Comparison of ENCODE assay signal across 24 cellular contexts in the genomic region with DNA sequence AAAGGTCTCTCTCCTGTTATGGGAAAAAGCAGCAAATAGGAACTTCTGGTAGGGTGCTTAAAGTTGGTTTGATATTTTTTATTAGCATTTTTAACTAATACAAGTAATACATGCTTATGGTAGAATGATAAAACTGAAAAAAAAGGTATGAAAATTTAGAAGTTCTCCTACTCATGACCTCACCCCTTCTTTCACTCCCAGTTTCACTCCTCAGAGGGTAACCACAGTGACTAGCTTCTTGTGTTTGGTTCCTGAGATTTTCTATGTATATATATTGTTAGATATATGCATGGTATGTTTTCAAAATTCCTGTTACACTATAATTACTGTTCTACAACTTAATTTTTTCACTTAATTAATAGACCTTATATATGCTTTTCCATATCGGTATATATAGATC.
"Had no signal": no experiment of that assay in that cellular context is flagged by ENCODE, and none has a peak within 500 bp of the region (broad histone marks: within the 10 kb centered on the region; RNA-seq: fewer than 3 reads in every experiment).

No MANE protein-coding gene starts in this region.

- ATAC-seq: activated CD8-positive, alpha-beta T cell treated with anti-CD3 and anti-CD28 coated beads, Interleukin-2, amount 10 ng/mL, durations not matched to agents 7 days and 5 days; activated naive CD4-positive, alpha-beta T cell treated with anti-CD3 and anti-CD28 coated beads, Interleukin-2, amount 50 U/mL, for 72 hours; foreskin keratinocyte; left colon; psoas muscle; right cardiac atrium had no signal

- H3K4me3 Mint-ChIP-seq: activated CD4-positive, alpha-beta T cell treated with anti-CD3 and anti-CD28 coated beads, Interleukin-2, amount 10 ng/mL, durations not matched to agents 7 days and 5 days; activated CD8-positive, alpha-beta T cell treated with anti-CD3 and anti-CD28 coated beads, Interleukin-2, amount 10 ng/mL, durations not matched to agents 7 days and 5 days; activated T-helper 1 cell treated with anti-CD3 and anti-CD28 coated beads, Interleukin-12 subunit alpha, Interleukin-12 subunit beta, Interleukin-2, Interleukin-4 antibody, amounts not matched to agents 30 ng/mL and 10 ng/mL and 1 ng/mL, durations not matched to agents 14 hours and 24 hours and 36 hours; memory B cell; nephron; type B pancreatic cell had no signal

- H3K36me3 Mint-ChIP-seq: activated naive CD4-positive, alpha-beta T cell treated with anti-CD3 and anti-CD28 coated beads, Interleukin-2, amount 50 U/mL, for 72 hours; memory B cell; type B pancreatic cell had no signal

- H3K4me1 ChIP-seq: foreskin keratinocyte, psoas muscle had no signal

- H3K27me3 Mint-ChIP-seq: activated CD4-positive, alpha-beta T cell treated with anti-CD3 and anti-CD28 coated beads, Interleukin-2, amount 10 ng/mL, durations not matched to agents 7 days and 5 days; memory B cell; type B pancreatic cell had no signal

- DNase-seq: activated CD4-positive, alpha-beta T cell treated with anti-CD3 and anti-CD28 coated beads, Interleukin-2, amount 10 ng/mL, durations not matched to agents 7 days and 5 days; activated CD4-positive, CD25-positive, alpha-beta regulatory T cell treated with anti-CD3 and anti-CD28 coated beads, Interleukin-2, amount 50 U/mL, for 72 hours; activated CD8-positive, alpha-beta T cell treated with anti-CD3 and anti-CD28 coated beads, Interleukin-2, amount 10 ng/mL, durations not matched to agents 7 days and 5 days; activated gamma-delta T cell treated with Interleukin-2 at 50 U/mL for 16 hours; aorta; brain microvascular endothelial cell; caudate nucleus; dermis blood vessel endothelial cell; effector CD8-positive, alpha-beta T cell; foreskin keratinocyte; left colon; ovary; psoas muscle; right cardiac atrium; stimulated activated CD4-positive, alpha-beta T cell treated with anti-CD3 and anti-CD28 coated beads, Interleukin-4, amount 100 ng/mL, for 24 hours; stimulated activated naive CD4-positive, alpha-beta T cell treated with Interleukin-2 at 50 U/mL for 16 hours; WERI-Rb-1 had no signal

- H3K9me3 Mint-ChIP-seq: activated T-helper 1 cell treated with anti-CD3 and anti-CD28 coated beads, Interleukin-12 subunit alpha, Interleukin-12 subunit beta, Interleukin-2, Interleukin-4 antibody, amounts not matched to agents 30 ng/mL and 10 ng/mL and 1 ng/mL, durations not matched to agents 14 hours and 24 hours and 36 hours; type B pancreatic cell had no signal

- H3K27me3 ChIP-seq: brain microvascular endothelial cell, foreskin keratinocyte, neutrophil, ovary had no signal

- H3K27ac Mint-ChIP-seq: activated CD4-positive, alpha-beta T cell treated with anti-CD3 and anti-CD28 coated beads, Interleukin-2, amount 10 ng/mL, durations not matched to agents 7 days and 5 days; activated CD8-positive, alpha-beta T cell treated with anti-CD3 and anti-CD28 coated beads, Interleukin-2, amount 10 ng/mL, durations not matched to agents 7 days and 5 days; activated naive CD4-positive, alpha-beta T cell treated with anti-CD3 and anti-CD28 coated beads, Interleukin-2, amount 50 U/mL, for 72 hours; activated T-helper 1 cell treated with anti-CD3 and anti-CD28 coated beads, Interleukin-12 subunit alpha, Interleukin-12 subunit beta, Interleukin-2, Interleukin-4 antibody, amounts not matched to agents 30 ng/mL and 10 ng/mL and 1 ng/mL, durations not matched to agents 14 hours and 24 hours and 36 hours; memory B cell; nephron; type B pancreatic cell had no signal

- H3K36me3 ChIP-seq: brain microvascular endothelial cell, neutrophil, ovary, thoracic aorta, WERI-Rb-1 had no signal

- H3K4me1 Mint-ChIP-seq: activated CD4-positive, alpha-beta T cell treated with anti-CD3 and anti-CD28 coated beads, Interleukin-2, amount 10 ng/mL, durations not matched to agents 7 days and 5 days; memory B cell; nephron had no signal

- H3K9me3 ChIP-seq: neutrophil, ovary, thoracic aorta had no signal

- H3K4me3 ChIP-seq: ovary, psoas muscle, thoracic aorta had no signal

- H3K27ac ChIP-seq: brain microvascular endothelial cell, foreskin keratinocyte, neutrophil, ovary, psoas muscle, thoracic aorta, WERI-Rb-1 had no signal
